ENCODE assay signal across 1 cellular context in genomic region chr2:71882949-71883472, GRCh38.
TF ChIP-seq lines count a peak whose summit lies in the region.

No MANE protein-coding gene starts in this region.

TF ChIP-seq in HepG2, 621 proteins besides CTCF, POLR2A, EP300 and RAD21 (continued from another document and continues in another):
- TF ChIP-seq TOPORS (CRISPR knock-in tag; IDR thresholded peaks at IDR 0.05) (no peak), POLR2G (IDR thresholded peaks at IDR 0.05; ENCODE audit: low read depth, low read length) (no peak), CENPT (CRISPR knock-in tag; IDR thresholded peaks at IDR 0.05; ENCODE audit: low read depth) (no peak), ZNF124 (CRISPR knock-in tag; IDR thresholded peaks at IDR 0.05) (peak; percentile 91), MATR3 (CRISPR knock-in tag; IDR thresholded peaks at IDR 0.05) (no peak), ZNF598 (CRISPR knock-in tag; IDR thresholded peaks at IDR 0.05; ENCODE audit: borderline replicate concordance) (0 out of 2 replicates have a peak, but pooled peaks have one; percentile 88), NAIF1 (CRISPR knock-in tag; IDR thresholded peaks at IDR 0.05; ENCODE audit: borderline replicate concordance) (no peak), SNAI1 (CRISPR knock-in tag; IDR thresholded peaks at IDR 0.05; ENCODE audit: borderline replicate concordance) (no peak), ZBTB2 (CRISPR knock-in tag; IDR thresholded peaks at IDR 0.05; ENCODE audit: low read depth) (no peak), ZNF296 (CRISPR knock-in tag; conservative IDR thresholded peaks at IDR 0.05) (peak; percentile 62; the same call in 1 of the 2 replicates), GTF2F1 (IDR thresholded peaks at IDR 0.05; ENCODE audit: low read length) (0 out of 2 replicates have a peak, but pooled peaks have one; percentile 48), ZBTB39 (CRISPR knock-in tag; IDR thresholded peaks at IDR 0.05) (no peak), ZNF232 (CRISPR knock-in tag; IDR thresholded peaks at IDR 0.05; ENCODE audit: borderline replicate concordance) (peak; percentile 56; the same call in 1 of the 2 replicates), ZNF350 (CRISPR knock-in tag; IDR thresholded peaks at IDR 0.05; ENCODE audit: borderline replicate concordance, low read depth) (peak; percentile 95), ARHGAP35 (CRISPR knock-in tag; IDR thresholded peaks at IDR 0.05; ENCODE audit: borderline replicate concordance) (no peak; the same call in 1 of the 2 replicates), REL (CRISPR knock-in tag; conservative IDR thresholded peaks at IDR 0.05) (no peak), SSRP1 (CRISPR knock-in tag; IDR thresholded peaks at IDR 0.05) (peak; percentile 74; the same call in 1 of the 2 replicates), EHMT2 (IDR thresholded peaks at IDR 0.05; ENCODE audit: borderline replicate concordance, low read depth, low read length) (no peak), PCBP1 (IDR thresholded peaks at IDR 0.05; ENCODE audit: borderline replicate concordance, low read depth, low read length) (0 out of 2 replicates have a peak, but pooled peaks have one; percentile 41), SIX4 (CRISPR knock-in tag; IDR thresholded peaks at IDR 0.05) (peak; percentile 74), KAT7 (CRISPR knock-in tag; IDR thresholded peaks at IDR 0.05; ENCODE audit: borderline replicate concordance) (peak; percentile 60; the same call in 1 of the 2 replicates), HNRNPK (IDR thresholded peaks at IDR 0.05; ENCODE audit: low read depth, low read length, poor library complexity, severe bottlenecking) (no peak), ZNF318 (CRISPR knock-in tag; IDR thresholded peaks at IDR 0.05) (no peak), HHEX (CRISPR knock-in tag; IDR thresholded peaks at IDR 0.05) (no peak), ARNTL (CRISPR knock-in tag; IDR thresholded peaks at IDR 0.05) (peak; percentile 69; the same call in 1 of the 2 replicates), PHF8 (CRISPR knock-in tag; IDR thresholded peaks at IDR 0.05) (no peak), TSC22D2 (CRISPR knock-in tag; IDR thresholded peaks at IDR 0.05; ENCODE audit: borderline replicate concordance) (no peak), ZNF709 (CRISPR knock-in tag; IDR thresholded peaks at IDR 0.05) (peak; percentile 77; the same call in 1 of the 2 replicates), TMF1 (CRISPR knock-in tag; IDR thresholded peaks at IDR 0.05; ENCODE audit: low read depth) (no peak), ZNF292 (CRISPR knock-in tag; IDR thresholded peaks at IDR 0.05; ENCODE audit: borderline replicate concordance, low read depth) (peak; percentile 97), ZNF256 (CRISPR knock-in tag; conservative IDR thresholded peaks at IDR 0.05) (no peak), ZNF543 (CRISPR knock-in tag; IDR thresholded peaks at IDR 0.05) (0 out of 2 replicates have a peak, but pooled peaks have one; percentile 50), TRIM24 (CRISPR knock-in tag; IDR thresholded peaks at IDR 0.05) (peak; percentile 99), GZF1 (CRISPR knock-in tag; IDR thresholded peaks at IDR 0.05) (no peak), NFE2L1 (CRISPR knock-in tag; IDR thresholded peaks at IDR 0.05; ENCODE audit: borderline replicate concordance) (no peak), U2AF2 (IDR thresholded peaks at IDR 0.05; ENCODE audit: low read depth, low read length) (no peak)
- TF ChIP-seq, protein P1, sequence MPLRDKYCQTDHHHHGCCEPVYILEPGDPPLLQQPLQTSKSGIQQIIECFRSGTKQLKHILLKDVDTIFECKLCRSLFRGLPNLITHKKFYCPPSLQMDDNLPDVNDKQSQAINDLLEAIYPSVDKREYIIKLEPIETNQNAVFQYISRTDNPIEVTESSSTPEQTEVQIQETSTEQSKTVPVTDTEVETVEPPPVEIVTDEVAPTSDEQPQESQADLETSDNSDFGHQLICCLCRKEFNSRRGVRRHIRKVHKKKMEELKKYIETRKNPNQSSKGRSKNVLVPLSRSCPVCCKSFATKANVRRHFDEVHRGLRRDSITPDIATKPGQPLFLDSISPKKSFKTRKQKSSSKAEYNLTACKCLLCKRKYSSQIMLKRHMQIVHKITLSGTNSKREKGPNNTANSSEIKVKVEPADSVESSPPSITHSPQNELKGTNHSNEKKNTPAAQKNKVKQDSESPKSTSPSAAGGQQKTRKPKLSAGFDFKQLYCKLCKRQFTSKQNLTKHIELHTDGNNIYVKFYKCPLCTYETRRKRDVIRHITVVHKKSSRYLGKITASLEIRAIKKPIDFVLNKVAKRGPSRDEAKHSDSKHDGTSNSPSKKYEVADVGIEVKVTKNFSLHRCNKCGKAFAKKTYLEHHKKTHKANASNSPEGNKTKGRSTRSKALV (CRISPR knock-in tag; IDR thresholded peaks at IDR 0.05), result no peak
- TF ChIP-seq, protein P2, sequence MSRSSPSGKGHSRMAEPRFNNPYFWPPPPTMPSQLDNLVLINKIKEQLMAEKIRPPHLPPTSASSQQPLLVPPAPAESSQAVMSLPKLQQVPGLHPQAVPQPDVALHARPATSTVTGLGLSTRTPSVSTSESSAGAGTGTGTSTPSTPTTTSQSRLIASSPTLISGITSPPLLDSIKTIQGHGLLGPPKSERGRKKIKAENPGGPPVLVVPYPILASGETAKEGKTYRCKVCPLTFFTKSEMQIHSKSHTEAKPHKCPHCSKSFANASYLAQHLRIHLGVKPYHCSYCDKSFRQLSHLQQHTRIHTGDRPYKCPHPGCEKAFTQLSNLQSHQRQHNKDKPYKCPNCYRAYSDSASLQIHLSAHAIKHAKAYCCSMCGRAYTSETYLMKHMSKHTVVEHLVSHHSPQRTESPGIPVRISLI (CRISPR knock-in tag; IDR thresholded peaks at IDR 0.05; ENCODE audit: borderline replicate concordance), result peak; percentile 38; the same call in 1 of the 2 replicates
- TF ChIP-seq, protein P3, sequence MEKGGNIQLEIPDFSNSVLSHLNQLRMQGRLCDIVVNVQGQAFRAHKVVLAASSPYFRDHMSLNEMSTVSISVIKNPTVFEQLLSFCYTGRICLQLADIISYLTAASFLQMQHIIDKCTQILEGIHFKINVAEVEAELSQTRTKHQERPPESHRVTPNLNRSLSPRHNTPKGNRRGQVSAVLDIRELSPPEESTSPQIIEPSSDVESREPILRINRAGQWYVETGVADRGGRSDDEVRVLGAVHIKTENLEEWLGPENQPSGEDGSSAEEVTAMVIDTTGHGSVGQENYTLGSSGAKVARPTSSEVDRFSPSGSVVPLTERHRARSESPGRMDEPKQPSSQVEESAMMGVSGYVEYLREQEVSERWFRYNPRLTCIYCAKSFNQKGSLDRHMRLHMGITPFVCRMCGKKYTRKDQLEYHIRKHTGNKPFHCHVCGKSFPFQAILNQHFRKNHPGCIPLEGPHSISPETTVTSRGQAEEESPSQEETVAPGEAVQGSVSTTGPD (CRISPR knock-in tag; IDR thresholded peaks at IDR 0.05), result no peak
- TF ChIP-seq, protein P4, sequence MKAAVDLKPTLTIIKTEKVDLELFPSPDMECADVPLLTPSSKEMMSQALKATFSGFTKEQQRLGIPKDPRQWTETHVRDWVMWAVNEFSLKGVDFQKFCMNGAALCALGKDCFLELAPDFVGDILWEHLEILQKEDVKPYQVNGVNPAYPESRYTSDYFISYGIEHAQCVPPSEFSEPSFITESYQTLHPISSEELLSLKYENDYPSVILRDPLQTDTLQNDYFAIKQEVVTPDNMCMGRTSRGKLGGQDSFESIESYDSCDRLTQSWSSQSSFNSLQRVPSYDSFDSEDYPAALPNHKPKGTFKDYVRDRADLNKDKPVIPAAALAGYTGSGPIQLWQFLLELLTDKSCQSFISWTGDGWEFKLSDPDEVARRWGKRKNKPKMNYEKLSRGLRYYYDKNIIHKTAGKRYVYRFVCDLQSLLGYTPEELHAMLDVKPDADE (CRISPR knock-in tag; IDR thresholded peaks at IDR 0.05), result no peak
- TF ChIP-seq, protein P5, sequence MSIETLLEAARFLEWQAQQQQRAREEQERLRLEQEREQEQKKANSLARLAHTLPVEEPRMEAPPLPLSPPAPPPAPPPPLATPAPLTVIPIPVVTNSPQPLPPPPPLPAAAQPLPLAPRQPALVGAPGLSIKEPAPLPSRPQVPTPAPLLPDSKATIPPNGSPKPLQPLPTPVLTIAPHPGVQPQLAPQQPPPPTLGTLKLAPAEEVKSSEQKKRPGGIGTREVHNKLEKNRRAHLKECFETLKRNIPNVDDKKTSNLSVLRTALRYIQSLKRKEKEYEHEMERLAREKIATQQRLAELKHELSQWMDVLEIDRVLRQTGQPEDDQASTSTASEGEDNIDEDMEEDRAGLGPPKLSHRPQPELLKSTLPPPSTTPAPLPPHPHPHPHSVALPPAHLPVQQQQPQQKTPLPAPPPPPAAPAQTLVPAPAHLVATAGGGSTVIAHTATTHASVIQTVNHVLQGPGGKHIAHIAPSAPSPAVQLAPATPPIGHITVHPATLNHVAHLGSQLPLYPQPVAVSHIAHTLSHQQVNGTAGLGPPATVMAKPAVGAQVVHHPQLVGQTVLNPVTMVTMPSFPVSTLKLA (IDR thresholded peaks at IDR 0.05), result no peak
- TF ChIP-seq, protein P6, sequence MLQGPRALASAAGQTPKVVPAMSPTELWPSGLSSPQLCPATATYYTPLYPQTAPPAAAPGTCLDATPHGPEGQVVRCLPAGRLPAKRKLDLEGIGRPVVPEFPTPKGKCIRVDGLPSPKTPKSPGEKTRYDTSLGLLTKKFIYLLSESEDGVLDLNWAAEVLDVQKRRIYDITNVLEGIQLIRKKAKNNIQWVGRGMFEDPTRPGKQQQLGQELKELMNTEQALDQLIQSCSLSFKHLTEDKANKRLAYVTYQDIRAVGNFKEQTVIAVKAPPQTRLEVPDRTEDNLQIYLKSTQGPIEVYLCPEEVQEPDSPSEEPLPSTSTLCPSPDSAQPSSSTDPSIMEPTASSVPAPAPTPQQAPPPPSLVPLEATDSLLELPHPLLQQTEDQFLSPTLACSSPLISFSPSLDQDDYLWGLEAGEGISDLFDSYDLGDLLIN (CRISPR knock-in tag; IDR thresholded peaks at IDR 0.05; ENCODE audit: borderline replicate concordance), result no peak
